ENCODE assay signal across 32 cellular contexts in genomic region chr7:50853311-50853710, GRCh38.
"Had no signal": no experiment of that assay in that cellular context is flagged by ENCODE, and none has a peak within 500 bp of the region (broad histone marks: within the 10 kb centered on the region; RNA-seq: fewer than 3 reads in every experiment).

No MANE protein-coding gene starts in this region.

- H3K4me3 ChIP-seq: esophagus muscularis mucosa, gastrocnemius medialis had no signal

- DNase-seq: activated B cell treated with CpG ODN at 0.5 μM for 24 hours; activated CD4-positive, alpha-beta T cell treated with anti-CD3 and anti-CD28 coated beads for 48 hours; activated CD4-positive, alpha-beta T cell treated with anti-CD3 and anti-CD28 coated beads, Interleukin-2, amount 50 U/mL, for 1 hour; activated CD4-positive, alpha-beta T cell treated with anti-CD3 and anti-CD28 coated beads, Interleukin-2, amount 50 U/mL, for 48 hours; activated CD8-positive, alpha-beta memory T cell treated with anti-CD3 and anti-CD28 coated beads, Interleukin-2, amount 50 U/mL, for 48 hours; activated CD8-positive, alpha-beta T cell treated with anti-CD3 and anti-CD28 coated beads for 36 hours; activated effector memory CD4-positive, alpha-beta T cell treated with Interleukin-2 at 50 U/mL for 16 hours; activated gamma-delta T cell treated with Interleukin-2 at 50 U/mL for 16 hours; activated naive CD4-positive, alpha-beta T cell treated with anti-CD3 and anti-CD28 coated beads, Interleukin-2, amount 50 U/mL, for 16 hours; activated naive CD4-positive, alpha-beta T cell treated with Interleukin-2 at 50 U/mL for 16 hours; activated T-cell treated with anti-CD3 and anti-CD28 coated beads for 4 hours; activated T-cell treated with anti-CD3 and anti-CD28 coated beads, Interleukin-2, amount 50 U/mL, for 24 hours; activated T-cell treated with anti-CD3 and anti-CD28 coated beads, Interleukin-2, amount 50 U/mL, for 72 hours; amniotic stem cell; anterior cingulate cortex; caudate nucleus; cortex of kidney; dermis blood vessel endothelial cell; effector CD4-positive, alpha-beta T cell; effector memory CD8-positive, alpha-beta T cell; erythroblast; foreskin keratinocyte; gastrocnemius medialis; glutamatergic neuron; T-helper 1 cell; T-helper 17 cell; T1000; WERI-Rb-1 had no signal

- H3K36me3 ChIP-seq: esophagus muscularis mucosa, gastrocnemius medialis, WERI-Rb-1 had no signal

- H3K9me3 ChIP-seq: esophagus muscularis mucosa, gastrocnemius medialis had no signal

- H3K27me3 ChIP-seq: gastrocnemius medialis had no signal

- H3K4me1 ChIP-seq: esophagus muscularis mucosa, foreskin keratinocyte, gastrocnemius medialis had no signal

- ATAC-seq: activated CD4-positive, CD25-positive, alpha-beta regulatory T cell treated with anti-CD3 and anti-CD28 coated beads, Interleukin-2, amount 50 U/mL, for 24 hours; activated CD8-positive, alpha-beta memory T cell treated with anti-CD3 and anti-CD28 coated beads, Interleukin-2, amount 10 ng/mL, durations not matched to agents 7 days and 5 days; activated CD8-positive, alpha-beta T cell treated with anti-CD3 and anti-CD28 coated beads for 36 hours; activated T-cell treated with anti-CD3 and anti-CD28 coated beads, Interleukin-2, amount 50 U/mL, for 72 hours; activated T-helper 17 cell treated with anti-CD3 and anti-CD28 coated beads, Interleukin-2, amount 50 U/mL, for 72 hours; effector memory CD8-positive, alpha-beta T cell; foreskin keratinocyte; gastrocnemius medialis; T-helper 17 cell had no signal

- H3K27ac ChIP-seq: esophagus muscularis mucosa, foreskin keratinocyte, gastrocnemius medialis, WERI-Rb-1 had no signal
